16 cellular contexts compared by ENCODE assay signal in the genomic region with DNA sequence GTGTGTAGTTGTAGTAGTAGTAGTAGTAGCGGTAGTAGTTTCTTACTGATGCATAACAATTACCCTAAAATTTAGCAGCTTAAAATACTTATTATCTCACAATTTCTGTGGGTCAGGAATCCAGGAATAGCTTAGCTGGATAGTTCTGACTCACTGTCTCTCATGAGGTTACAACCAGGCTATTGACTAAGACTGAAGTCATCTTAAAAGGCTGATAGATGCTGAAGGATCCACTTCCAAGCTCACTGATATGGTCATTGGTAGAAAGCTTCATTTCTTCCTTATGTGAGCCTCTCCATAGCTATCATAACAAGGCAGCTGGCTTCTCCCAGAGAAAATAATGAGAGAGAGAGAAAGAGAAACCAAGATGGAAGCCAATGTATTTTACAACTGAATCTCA.
DNase-seq lines count a peak whose midpoint lies in the region; ATAC-seq and TF ChIP-seq lines count a peak whose summit lies in the region.
"Had no signal": no experiment of that assay in that cellular context is flagged by ENCODE, and none has a peak within 500 bp of the region (broad histone marks: within the 10 kb centered on the region; RNA-seq: fewer than 3 reads in every experiment).

No MANE protein-coding gene starts in this region.

- no peak overlapping the region for H2AFZ ChIP-seq in mammary epithelial cell (ENCODE audit: low read depth, low read length)
- no peak overlapping the region for H2AFZ ChIP-seq in smooth muscle cell (ENCODE audit: low read depth)

- no peak for ATAC-seq in GM18502 (IDR thresholded peaks at IDR 0.05; ENCODE audit: poor library complexity, unreplicated experiment)
- no peak for ATAC-seq in GM21526 (IDR thresholded peaks at IDR 0.05; ENCODE audit: low FRiP score, unreplicated experiment)
- ATAC-seq: psoas muscle had no signal

- H3K79me2 ChIP-seq in mammary epithelial cell (ENCODE audit: insufficient read depth, low read length), result no peaks in the 10 kb centered on the region
- H3K79me2 ChIP-seq in smooth muscle cell (ENCODE audit: low read depth), result no peaks in the 10 kb centered on the region

- H3K36me3 ChIP-seq in mammary epithelial cell (ENCODE audit: insufficient read depth, low read length) (no peaks in the 10 kb centered on the region), breast epithelium (no peaks in the 10 kb centered on the region), smooth muscle cell (ENCODE audit: low read depth) (no peaks in the 10 kb centered on the region)
- H3K36me3 ChIP-seq: spleen had no signal

- H4K20me1 ChIP-seq in mammary epithelial cell (ENCODE audit: insufficient read depth, low read length) (no peaks in the 10 kb centered on the region), smooth muscle cell (ENCODE audit: low read depth) (no peaks in the 10 kb centered on the region)

- no TSS peak for BruUV-seq in mammary epithelial cell (replicated peaks; lab: Mats Ljungman, UMichigan)

- DNase-seq in mammary epithelial cell (peak; percentile 10), breast epithelium (ENCODE audit: low spot score in 2 of 2) (no peak), amniotic epithelial cell (ENCODE audit: low read depth) (peak; percentile 86), glomerular visceral epithelial cell (ENCODE audit: extremely low spot score) (peak; percentile 20), smooth muscle cell (lab: John Stamatoyannopoulos, UW; ENCODE audit: unreplicated experiment) (no peak), NCI-H2171 treated with DMSO at 0.1 percent for 48 hours (lab: John Stamatoyannopoulos, UW) (no peak)
- DNase-seq: activated CD4-positive, alpha-beta T cell treated with anti-CD3 and anti-CD28 coated beads, Interleukin-2, amount 10 ng/mL, durations not matched to agents 24 days and 14 days; activated CD8-positive, alpha-beta memory T cell treated with anti-CD3 and anti-CD28 coated beads, Interleukin-2, amount 50 U/mL, for 4 hours; amygdala; C1 segment of cervical spinal cord; Karpas-422; psoas muscle; spleen had no signal

- no peak overlapping the region for H3K4me3 ChIP-seq in mammary epithelial cell (replicated peaks in 1 of 3; ENCODE audit: insufficient read depth in 1 of 3, low read depth in 2 of 3, low read length in 3 of 3)
- H3K4me3 ChIP-seq in breast epithelium, result no peak overlapping the region
- H3K4me3 ChIP-seq in smooth muscle cell, result no peak overlapping the region
- H3K4me3 ChIP-seq: psoas muscle, spleen had no signal

- dilution Hi-C loops in mammary epithelial cell (cut with HindIII; ENCODE audit: low sequenced_read_pairs), result no loop called here

- 10% methylated on average over 1 of the region's 1 CpG for WGBS in mammary epithelial cell (ENCODE audit: low coverage, missing lambda C conversion rate)
- 0% methylated on average over 1 of the region's 1 CpG for WGBS in smooth muscle cell (ENCODE audit: low lambda C conversion rate)

- H3K9ac ChIP-seq in mammary epithelial cell (ENCODE audit: insufficient read depth, low read length), result no peak overlapping the region
- H3K9ac ChIP-seq in smooth muscle cell (ENCODE audit: low read depth), result no peak overlapping the region

- TF ChIP-seq POLR2A in breast epithelium (IDR thresholded peaks at IDR 0.05), result no peak

- H3K4me2 ChIP-seq in mammary epithelial cell (ENCODE audit: insufficient read depth, low read depth, low read length) (no peak overlapping the region), smooth muscle cell (no peak overlapping the region)

- H3K27me3 ChIP-seq in mammary epithelial cell (ENCODE audit: insufficient read depth, low read length), result peaks cover 2% of the 10 kb centered on the region
- H3K27me3 ChIP-seq in breast epithelium, result no peaks in the 10 kb centered on the region
- no peaks in the 10 kb centered on the region for H3K27me3 ChIP-seq in smooth muscle cell (ENCODE audit: low read depth)
- H3K27me3 ChIP-seq: spleen had no signal

- TF ChIP-seq CTCF in mammary epithelial cell (conservative IDR thresholded peaks at IDR 0.05 in 1 of 2, IDR thresholded peaks at IDR 0.05 in 1 of 2; ENCODE audit: extremely low read depth in 1 of 2, insufficient read depth in 1 of 2, low read depth in 1 of 2, low read length in 2 of 2) (no peak), breast epithelium (IDR thresholded peaks at IDR 0.05) (no peak), smooth muscle cell (IDR thresholded peaks at IDR 0.05; ENCODE audit: borderline replicate concordance, insufficient read depth, poor library complexity, severe bottlenecking) (no peak)

- H3K9me3 ChIP-seq in mammary epithelial cell (replicated peaks; ENCODE audit: insufficient read depth, low read length) (no peaks in the 10 kb centered on the region), breast epithelium (peaks cover 0 to 6% of the 10 kb centered on the region in 2 donors), smooth muscle cell (replicated peaks; ENCODE audit: low read depth) (peaks cover 5% of the 10 kb centered on the region)

- H3K4me1 ChIP-seq in mammary epithelial cell (ENCODE audit: insufficient read depth, low read length) (no peaks in the 10 kb centered on the region), breast epithelium (no peaks in the 10 kb centered on the region), smooth muscle cell (ENCODE audit: low read depth) (no peaks in the 10 kb centered on the region)
- H3K4me1 ChIP-seq: psoas muscle, spleen had no signal

- H3K27ac ChIP-seq in mammary epithelial cell (ENCODE audit: insufficient read depth, low read depth, low read length), result no peak overlapping the region
- H3K27ac ChIP-seq in breast epithelium, result no peak overlapping the region
- peak overlapping the region; percentile 47 for H3K27ac ChIP-seq in smooth muscle cell (ENCODE audit: low read depth)
- H3K27ac ChIP-seq: 22Rv1, psoas muscle, spleen had no signal

- in situ Hi-C loops in mammary epithelial cell (cut with MboI; ENCODE audit: low sequenced_read_pairs in 2 of 2), result no loop called here

- intact Hi-C loops in mammary epithelial cell (cut with micrococcal nuclease) (loop anchor here (10.0 kb wide), 1 partner anchor 905 kb away; no protein-coding TSS in a partner anchor), breast epithelium (cut with DNase I; ENCODE audit: low total_unique reads) (no loop called here)

- H3F3A ChIP-seq in smooth muscle cell (ENCODE audit: low read depth), result no peaks in the 10 kb centered on the region

- CTCF ChIA-PET in mammary epithelial cell (lab: Charles Lee; ENCODE audit: low non-redundant PET), result no interaction called here

Comparison
In these comparisons a context has a peak if more than half of its experiments do, and no peak if none do; other contexts are left out.
1. DNase-seq: peak in mammary epithelial cell (single experiment), amniotic epithelial cell (single experiment) and glomerular visceral epithelial cell (single experiment); none in breast epithelium (0 of 2), smooth muscle cell (single experiment) and NCI-H2171 treated with DMSO at 0.1 percent for 48 hours (single experiment).